Comparison of ENCODE assay signal across 8 cellular contexts in genomic region chr16:89922884-89923639, GRCh38. TPM values are rescaled to one million over a fixed set of nuclear protein-coding genes. Genes with fewer than 3 reads are reported as not detected.
A peak's percentile ranks its signal among the peaks of the same experiment; 100 is the strongest.
DNase-seq lines count a peak whose midpoint lies in the region; ATAC-seq and TF ChIP-seq lines count a peak whose summit lies in the region.

Gene TUBB3 (plus strand): TSS chr16:89923342. CDS start chr16:89923402, 60 bp downstream.

- peaks cover 13 to 74% (median 41%) of the 10 kb centered on the region in 12 donors for H3K4me1 ChIP-seq in heart left ventricle

- H3K9me3 Mint-ChIP-seq in osteocyte (ENCODE audit: unreplicated experiment): no peaks in the 10 kb centered on the region

- peak within 1 kb of the TSS; percentile 88 for H3K27ac ChIP-seq in angular gyrus (ENCODE audit: low read depth, low read length)
- peak within 1 kb of the TSS; percentile 70 to 96 (median 88) for H3K27ac ChIP-seq in heart left ventricle

- H3K4me3 Mint-ChIP-seq in osteocyte (ENCODE audit: unreplicated experiment): peak within 1 kb of the TSS; percentile 88

- 1 to 2% (median 1%) methylated on average over 40 to 88 of the region's 88 CpGs for WGBS in heart left ventricle, 4 donors

- peak within 1 kb of the TSS; percentile 99 for H3K27ac Mint-ChIP-seq in osteocyte (ENCODE audit: unreplicated experiment)

- H3K9me3 ChIP-seq in heart left ventricle: no peaks in the 10 kb centered on the region

- no peak for TF ChIP-seq CTCF in heart left ventricle (IDR thresholded peaks at IDR 0.05)
- no peak for TF ChIP-seq CTCF in osteocyte (IDR thresholded peaks at IDR 0.05)

- peaks cover 0 to 43% (median 16%) of the 10 kb centered on the region in 9 donors for H3K27me3 ChIP-seq in heart left ventricle

- intact Hi-C loops in heart left ventricle (cut with DNase I): loop anchor here in 1 of 10 donors (10.0 kb wide), 1 partner anchor 48 kb away; the partner anchor contains the start of gene TCF25

- peaks cover 51% of the 10 kb centered on the region for H3K4me1 Mint-ChIP-seq in osteocyte (ENCODE audit: unreplicated experiment)

- H3K36me3 Mint-ChIP-seq in osteocyte (ENCODE audit: unreplicated experiment): peaks cover 3% of the 10 kb centered on the region

- H3K36me3 ChIP-seq in heart left ventricle: no peaks in the 10 kb centered on the region

- no peaks in the 10 kb centered on the region for H3K27me3 Mint-ChIP-seq in osteocyte (ENCODE audit: unreplicated experiment)

- DNase-seq in Daoy (ENCODE audit: low read depth) (peak; percentile 89), NOMO-1 (lab: John Stamatoyannopoulos, UW; ENCODE audit: unreplicated experiment in 2 of 2) (peak; percentile 61 to 73), heart left ventricle (peak; percentile 72 to 90 (median 81)), osteocyte (ENCODE audit: extremely low spot score, unreplicated experiment) (peak; percentile 95)

- peak within 1 kb of the TSS; percentile 58 to 80 (median 72) for H3K4me3 ChIP-seq in heart left ventricle

- TF ChIP-seq POLR2A in heart left ventricle (IDR thresholded peaks at IDR 0.05): peak; percentile 9 to 91

- peak; percentile 35 for ATAC-seq in HG03354 (IDR thresholded peaks at IDR 0.05; ENCODE audit: poor library complexity, severe bottlenecking, unreplicated experiment)
- peak in 3 of 4 donors; percentile 36 to 54 (median 54) for ATAC-seq in heart left ventricle
- ATAC-seq in GM21576 (IDR thresholded peaks at IDR 0.05; ENCODE audit: unreplicated experiment): no peak
- ATAC-seq in HG03565 (IDR thresholded peaks at IDR 0.05; ENCODE audit: unreplicated experiment): no peak

RNA-seq across cellular contexts. Expression of gene TUBB3, which starts in this region (rescaled TPM):
- 135 and 149 TPM in 2 replicates for total RNA-seq in Daoy (2014; rRNA removed; shearing (Covaris generic))
- total RNA-seq in heart left ventricle (10 to 100 TPM in 2 of 9 donors, 1 to 10 TPM in 7; 1.2 to 18.1 (median 4.1) TPM), osteocyte (84.9 and 95.8 TPM in 2 replicates)
- polyA plus RNA-seq in heart left ventricle: 1 to 10 TPM in 1 of 2 donors, under 1 TPM in 1; 0.19 to 9.1 TPM

Comparison
In these comparisons a context has a peak if more than half of its experiments do, and no peak if none do; other contexts are left out.
1. ATAC-seq: peak in HG03354 (single experiment) and heart left ventricle (3 of 4); none in GM21576 (single experiment) and HG03565 (single experiment).
2. Peak in every context shown above with its lines, with median percentiles within 50 percentile points of each other: DNase-seq.